Comparison of ENCODE assay signal across 8 cellular contexts in genomic region chr7:151083071-151083823, GRCh38. TPM values are rescaled to one million over a fixed set of nuclear protein-coding genes. Genes with fewer than 3 reads are reported as not detected.
DNase-seq lines count a peak whose midpoint lies in the region; ATAC-seq lines count a peak whose summit lies in the region.

Gene TMUB1 (minus strand): TSS chr7:151083493. CDS start chr7:151082563, 930 bp downstream.

- H3K27ac Mint-ChIP-seq in central memory CD8-positive, alpha-beta T cell (ENCODE audit: low read depth), result peak within 1 kb of the TSS; percentile 88

- H3K9me3 Mint-ChIP-seq in central memory CD8-positive, alpha-beta T cell, result no peaks in the 10 kb centered on the region

- ATAC-seq in HG02763 (IDR thresholded peaks at IDR 0.05; ENCODE audit: unreplicated experiment) (peak; percentile 51), left lobe of liver (peak; percentile 42)
- ATAC-seq in central memory CD8-positive, alpha-beta T cell (replicated peaks; ENCODE audit: extremely low read depth, poor library complexity, severe bottlenecking), result peak; percentile 65

- peaks cover 40% of the 10 kb centered on the region for H3K4me1 Mint-ChIP-seq in central memory CD8-positive, alpha-beta T cell

- H3K36me3 Mint-ChIP-seq in central memory CD8-positive, alpha-beta T cell (ENCODE audit: insufficient read depth), result peaks cover 12% of the 10 kb centered on the region

- peaks cover 10% of the 10 kb centered on the region for H3K27me3 Mint-ChIP-seq in central memory CD8-positive, alpha-beta T cell

- DNase-seq in DMS 273 (lab: John Stamatoyannopoulos, UW; ENCODE audit: unreplicated experiment), result peak; percentile 91
- DNase-seq in DMS 273 treated with DMSO at 0.1 percent for 48 hours (lab: John Stamatoyannopoulos, UW), result no peak
- peak; percentile 81 for DNase-seq in NCI-H146 (lab: John Stamatoyannopoulos, UW)
- DNase-seq in activated CD4-positive, CD25-positive, alpha-beta regulatory T cell (lab: John Stamatoyannopoulos, UW), result peak; percentile 42 to 73 (median 70)
- peak; percentile 77 to 84 for DNase-seq in central memory CD8-positive, alpha-beta T cell (ENCODE audit: low spot score in 2 of 2)
- DNase-seq in left lobe of liver (ENCODE audit: low spot score), result peak; percentile 85
- DNase-seq in stimulated activated CD4-positive, alpha-beta T cell treated with anti-CD3 and anti-CD28 coated beads, Interleukin-2, amount 100 ng/mL, for 48 hours, result peak; percentile 72 to 75

- peak within 1 kb of the TSS; percentile 84 for H3K4me3 Mint-ChIP-seq in central memory CD8-positive, alpha-beta T cell

RNA-seq across cellular contexts. Expression of gene TMUB1, which starts in this region (rescaled TPM):
- 60.4 TPM for total RNA-seq in left lobe of liver
